ENCODE assay signal across 13 cellular contexts in the genomic region with DNA sequence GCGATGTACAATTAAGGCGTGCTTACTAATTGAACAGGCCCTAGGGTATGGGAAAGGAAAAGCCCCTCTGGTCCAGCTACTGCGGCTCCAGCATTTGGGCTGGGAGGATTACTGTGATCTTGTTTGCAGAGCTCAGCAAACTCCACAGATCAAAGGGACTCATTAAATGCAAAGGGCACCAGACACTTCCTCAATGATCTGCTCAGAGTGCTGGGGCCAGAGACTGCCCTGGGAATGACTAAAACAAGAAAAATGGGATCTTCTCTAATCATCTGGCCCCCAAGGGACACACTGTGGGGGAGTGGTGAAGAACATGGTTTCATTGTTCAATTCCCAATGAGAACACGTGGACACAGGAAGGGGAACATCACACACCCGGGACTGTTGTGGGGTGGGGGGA.
DNase-seq lines count a peak whose midpoint lies in the region; ATAC-seq and TF ChIP-seq lines count a peak whose summit lies in the region.
"Had no signal": no experiment of that assay in that cellular context is flagged by ENCODE, and none has a peak within 500 bp of the region (broad histone marks: within the 10 kb centered on the region; RNA-seq: fewer than 3 reads in every experiment).

No MANE protein-coding gene starts in this region.

- no peak for TF ChIP-seq RAD21 in HCT116 (IDR thresholded peaks at IDR 0.05; ENCODE audit: low read depth)

- no peaks in the 10 kb centered on the region for H3K9me2 ChIP-seq in HCT116 (ENCODE audit: insufficient read depth)

- POLR2A ChIA-PET in HCT116 (lab: Charles Lee) = no interaction called here

- H2AFZ ChIP-seq in ACC112 (ENCODE audit: low read length, unreplicated experiment) = no peak overlapping the region
- H2AFZ ChIP-seq in HCT116 (ENCODE audit: low read depth, low read length, poor library complexity, severe bottlenecking) = no peak overlapping the region

- peak overlapping the region; percentile 27 for H3K4me2 ChIP-seq in HCT116 (ENCODE audit: low read length)

- H3K79me2 ChIP-seq in ACC112 (ENCODE audit: control insufficient read depth, insufficient read depth, low read length, unreplicated experiment) (no peaks in the 10 kb centered on the region), HCT116 (ENCODE audit: insufficient read depth, low read length) (no peaks in the 10 kb centered on the region)

- DNase-seq in HCT116 (ENCODE audit: low read depth, low spot score) (no peak), T1000 (lab: John Stamatoyannopoulos, UW) (peak; percentile 13), islet precursor cell (peak; percentile 96), transverse colon (no peak)
- DNase-seq in stimulated activated CD4-positive, alpha-beta T cell treated with anti-CD3 and anti-CD28 coated beads, Interleukin-2, amount 100 ng/mL, for 24 hours = no peak
- DNase-seq in stimulated activated CD4-positive, alpha-beta T cell treated with anti-CD3 and anti-CD28 coated beads, Interleukin-15, amount 100 ng/mL, for 24 hours = no peak
- DNase-seq: activated CD8-positive, alpha-beta memory T cell treated with anti-CD3 and anti-CD28 coated beads for 24 hours; activated effector memory CD4-positive, alpha-beta T cell treated with anti-CD3 and anti-CD28 coated beads, Interleukin-2, amount 50 U/mL, for 16 hours; NCI-H1694 treated with DMSO at 0.1 percent for 48 hours; NCI-H774; SHP77 had no signal

- H3K27me3 ChIP-seq in ACC112 (ENCODE audit: insufficient read depth, low read length) (no peaks in the 10 kb centered on the region), HCT116 (ENCODE audit: insufficient read depth, low read length) (peaks cover 28% of the 10 kb centered on the region), transverse colon (no peaks in the 10 kb centered on the region)

- TF ChIP-seq POLR2A in HCT116 (IDR thresholded peaks at IDR 0.05; ENCODE audit: borderline replicate concordance, extremely low read depth, insufficient read depth, insufficient read length) (no peak), transverse colon (IDR thresholded peaks at IDR 0.05) (no peak)

- H3K4me1 ChIP-seq in ACC112 (ENCODE audit: control insufficient read depth, insufficient read depth, low read length, unreplicated experiment) (peaks cover 24% of the 10 kb centered on the region), HCT116 (ENCODE audit: control insufficient read depth in 1 of 2, insufficient read depth in 2 of 2, low read length in 2 of 2) (peaks cover 5 to 16% of the 10 kb centered on the region in 2 experiments; a peak in 3 of 4 replicates), transverse colon (no peaks in the 10 kb centered on the region)

- no peak overlapping the region for H3K9ac ChIP-seq in HCT116 (ENCODE audit: low read length)

- H3K36me3 ChIP-seq in ACC112 (ENCODE audit: insufficient read depth, low read length) (no peaks in the 10 kb centered on the region), HCT116 (ENCODE audit: control insufficient read depth in 1 of 2, insufficient read depth in 2 of 2, low read length in 2 of 2) (no peaks in the 10 kb centered on the region), transverse colon (no peaks in the 10 kb centered on the region)

- peak; percentile 29 for ATAC-seq in HCT116
- ATAC-seq in GM19351 (IDR thresholded peaks at IDR 0.05; ENCODE audit: unreplicated experiment) = no peak

- RAD21 ChIA-PET in HCT116 (lab: Charles Lee; ENCODE audit: low non-redundant PET in 1 of 2, low total read pairs in 2 of 2, uncharacterized antibody in 2 of 2, unreplicated experiment in 2 of 2) = no interaction called here

- 31% methylated on average over 5 of the region's 5 CpGs; no CpG with 5 or more reads in 1 of the 2 donors for WGBS in transverse colon (ENCODE audit: low coverage in 1 of 2), 2 donors

- no TSS peak for BruUV-seq in HCT116 (replicated peaks; lab: Mats Ljungman, UMichigan)

- H3K4me3 ChIP-seq in ACC112 (ENCODE audit: low read depth, low read length) (peak overlapping the region; percentile 23; the same call in 1 of the 2 replicates), HCT116 (replicated peaks in 1 of 2; ENCODE audit: low read depth in 1 of 2, low read length in 2 of 2) (no peak overlapping the region), transverse colon (no peak overlapping the region)

- in situ Hi-C loops in transverse colon (cut with MboI; ENCODE audit: low pct_ligation_motif_present in 1 of 4, low pct_unique_long_range_greater_than_20kb in 1 of 4, low sequenced_read_pairs in 3 of 4) = no loop called here

- H4K20me1 ChIP-seq in HCT116 (ENCODE audit: insufficient read depth) = no peaks in the 10 kb centered on the region

- intact Hi-C loops in HCT116 (cut with micrococcal nuclease) = no loop called here
- intact Hi-C loops in transverse colon (cut with DNase I; ENCODE audit: low total_unique reads) = no loop called here

- TF ChIP-seq CTCF in HCT116 (IDR thresholded peaks at IDR 0.05 in 2 of 3, conservative IDR thresholded peaks at IDR 0.05 in 1 of 3; ENCODE audit: borderline replicate concordance in 1 of 3, insufficient read depth in 1 of 3, low read depth in 2 of 3, low read length in 2 of 3) (no peak), transverse colon (IDR thresholded peaks at IDR 0.05) (no peak)

- CTCF ChIA-PET in HCT116 (lab: Charles Lee) = no interaction called here

- no peak for TF ChIP-seq EP300 in transverse colon (IDR thresholded peaks at IDR 0.05; ENCODE audit: low read depth)

- H3K27ac ChIP-seq in ACC112 (ENCODE audit: low read depth, low read length) (peak overlapping the region; percentile 32; the same call in 1 of the 2 replicates), HCT116 (ENCODE audit: low read depth, low read length) (no peak overlapping the region), transverse colon (no peak overlapping the region)

- H3K9me3 ChIP-seq in HCT116 (ENCODE audit: control insufficient read depth in 1 of 2, insufficient read depth in 1 of 2, low read depth in 1 of 2, low read length in 2 of 2) = no peaks in the 10 kb centered on the region
- no peaks in the 10 kb centered on the region for H3K9me3 ChIP-seq in transverse colon

TF ChIP-seq in HCT116, 20 proteins besides CTCF, POLR2A, EP300 and RAD21:
- TF ChIP-seq, protein P1, sequence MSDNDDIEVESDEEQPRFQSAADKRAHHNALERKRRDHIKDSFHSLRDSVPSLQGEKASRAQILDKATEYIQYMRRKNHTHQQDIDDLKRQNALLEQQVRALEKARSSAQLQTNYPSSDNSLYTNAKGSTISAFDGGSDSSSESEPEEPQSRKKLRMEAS (IDR thresholded peaks at IDR 0.05) = no peak
- peak; percentile 9 for TF ChIP-seq TCF7L2 (IDR thresholded peaks at IDR 0.05; ENCODE audit: borderline replicate concordance, extremely low read depth, insufficient read depth, insufficient read length)

Comparison
In these comparisons a context has a peak if more than half of its experiments do, and no peak if none do; other contexts are left out.
1. DNase-seq: peak in T1000 (single experiment) and islet precursor cell (single experiment); none in HCT116 (single experiment), transverse colon (single experiment), stimulated activated CD4-positive, alpha-beta T cell treated with anti-CD3 and anti-CD28 coated beads, Interleukin-2, amount 100 ng/mL, for 24 hours (0 of 2) and stimulated activated CD4-positive, alpha-beta T cell treated with anti-CD3 and anti-CD28 coated beads, Interleukin-15, amount 100 ng/mL, for 24 hours (single experiment).